In the genomic region with DNA sequence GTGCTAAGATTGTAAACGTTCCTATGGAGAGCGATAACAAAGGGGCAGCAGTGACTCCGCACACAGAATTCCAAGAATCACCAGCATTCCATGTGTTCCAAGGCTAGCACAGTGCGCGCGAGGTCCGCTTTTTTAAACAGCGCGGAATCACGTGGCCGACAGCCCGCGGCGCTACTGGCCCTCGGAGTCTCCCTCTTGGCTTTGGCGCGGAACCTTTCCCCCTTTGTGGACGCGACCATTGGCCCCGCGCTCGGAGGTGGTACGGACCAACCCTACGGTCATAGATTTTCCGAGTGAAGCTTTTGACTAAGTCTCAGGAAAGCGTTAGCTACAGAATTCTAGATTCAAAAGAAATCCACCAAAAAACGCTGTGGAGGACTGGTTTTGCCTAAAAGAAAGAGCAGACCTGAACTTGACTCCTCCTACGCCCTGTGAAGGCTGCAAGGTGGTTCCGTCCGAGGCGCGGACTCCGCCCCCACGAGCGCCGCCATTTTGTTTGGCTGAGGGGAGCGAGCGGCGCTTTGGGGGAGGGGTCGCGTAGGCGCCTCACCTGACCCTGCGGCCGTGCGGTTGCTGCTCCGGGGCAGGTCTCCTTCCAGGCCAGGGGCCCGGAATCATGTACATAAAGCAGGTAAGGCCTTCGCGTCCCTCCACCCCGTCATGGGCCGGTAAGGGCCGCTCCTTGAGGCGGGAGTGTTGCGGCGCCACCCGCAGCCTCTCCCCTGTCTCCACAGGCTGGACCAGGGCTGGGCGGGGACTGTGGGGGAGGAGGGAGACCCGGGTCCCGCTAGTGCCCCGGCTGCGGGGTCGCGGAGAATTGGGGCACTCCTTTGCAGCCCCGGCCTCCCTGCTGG, we compare ENCODE assay signal across 8 cellular contexts. TPM values are rescaled to one million over a fixed set of nuclear protein-coding genes. Genes with fewer than 3 reads are reported as not detected.
DNase-seq lines count a peak whose midpoint lies in the region; ATAC-seq and TF ChIP-seq lines count a peak whose summit lies in the region.

A gene (plus strand): TSS at position 495 of the 854 bp plus-strand sequence. CDS start 122 bp downstream, at position 617.

- H3K4me1 ChIP-seq in upper lobe of right lung, result peaks cover 24% of the 10 kb centered on the region

- peak within 1 kb of the TSS; percentile 98 for H3K27ac Mint-ChIP-seq in T-helper 1 cell treated with Interleukin-12 subunit alpha and Interleukin-12 subunit beta and Interleukin-4 antibody, amounts not matched to agents 30 μg/mL and 1 μg/mL, for 36 hours

- H3K4me3 ChIP-seq in upper lobe of right lung, result peak within 1 kb of the TSS; percentile 75

- in situ Hi-C loops in GM13976 (cut with MboI; ENCODE audit: low sequenced_read_pairs, unreplicated experiment), result no loop called here

- peak within 1 kb of the TSS; percentile 94 for H3K4me3 Mint-ChIP-seq in T-helper 1 cell treated with Interleukin-12 subunit alpha and Interleukin-12 subunit beta and Interleukin-4 antibody, amounts not matched to agents 30 μg/mL and 1 μg/mL, for 36 hours

- ATAC-seq in HG02852 (IDR thresholded peaks at IDR 0.05; ENCODE audit: unreplicated experiment) (peak; percentile 80), left cardiac atrium (peak; percentile 96 to 97), upper lobe of right lung (peak; percentile 97)

- TF ChIP-seq CTCF in GM13976 (IDR thresholded peaks at IDR 0.05; ENCODE audit: borderline replicate concordance, control extremely low read depth, extremely low read depth, insufficient read depth, missing control alignments), result no peak
- TF ChIP-seq CTCF in upper lobe of right lung (IDR thresholded peaks at IDR 0.05), result no peak

- peaks cover 26% of the 10 kb centered on the region for H3K27me3 Mint-ChIP-seq in T-helper 1 cell treated with Interleukin-12 subunit alpha and Interleukin-12 subunit beta and Interleukin-4 antibody, amounts not matched to agents 30 μg/mL and 1 μg/mL, for 36 hours (ENCODE audit: low read depth)

- peak within 1 kb of the TSS; percentile 91 for H3K27ac ChIP-seq in upper lobe of right lung

- peak; percentile 87 for DNase-seq in GM13976 (ENCODE audit: low spot score)
- peak; percentile 96 for DNase-seq in NCI-H146 (lab: John Stamatoyannopoulos, UW)
- peak; percentile 96 for DNase-seq in amniotic stem cell (lab: John Stamatoyannopoulos, UW)
- peak; percentile 94 for DNase-seq in left cardiac atrium
- DNase-seq in posterior vena cava (ENCODE audit: low spot score), result peak; percentile 97
- peak; percentile 94 for DNase-seq in upper lobe of right lung

- H3K9me3 Mint-ChIP-seq in T-helper 1 cell treated with Interleukin-12 subunit alpha and Interleukin-12 subunit beta and Interleukin-4 antibody, amounts not matched to agents 30 μg/mL and 1 μg/mL, for 36 hours, result no peaks in the 10 kb centered on the region

- H3K9me3 ChIP-seq in upper lobe of right lung, result no peaks in the 10 kb centered on the region

- H3K36me3 ChIP-seq in upper lobe of right lung, result no peaks in the 10 kb centered on the region

- intact Hi-C loops in left cardiac atrium (cut with DNase I) (no loop called here), posterior vena cava (cut with DNase I) (no loop called here), upper lobe of right lung (cut with DNase I) (no loop called here)

- peaks cover 7% of the 10 kb centered on the region for H3K36me3 Mint-ChIP-seq in T-helper 1 cell treated with Interleukin-12 subunit alpha and Interleukin-12 subunit beta and Interleukin-4 antibody, amounts not matched to agents 30 μg/mL and 1 μg/mL, for 36 hours (ENCODE audit: low read depth)

- H3K4me1 Mint-ChIP-seq in T-helper 1 cell treated with Interleukin-12 subunit alpha and Interleukin-12 subunit beta and Interleukin-4 antibody, amounts not matched to agents 30 μg/mL and 1 μg/mL, for 36 hours (ENCODE audit: low read depth), result peaks cover 34% of the 10 kb centered on the region

- peaks cover 6% of the 10 kb centered on the region for H3K27me3 ChIP-seq in upper lobe of right lung

RNA-seq across cellular contexts. Expression of the gene that starts here (rescaled TPM):
- 10 to 100 TPM; 23.8 to 24.4 TPM for total RNA-seq in left cardiac atrium
- 10 to 100 TPM; 28.1 to 35.1 TPM for total RNA-seq in posterior vena cava
- total RNA-seq in upper lobe of right lung, result 29.8 TPM

Comparison
In these comparisons a context has a peak if more than half of its experiments do, and no peak if none do; other contexts are left out.
1. Peak in every context shown above with its lines: DNase-seq, ATAC-seq, H3K4me3 ChIP-seq and H3K27ac ChIP-seq.